ENCODE assay signal across 17 cellular contexts in the genomic region with DNA sequence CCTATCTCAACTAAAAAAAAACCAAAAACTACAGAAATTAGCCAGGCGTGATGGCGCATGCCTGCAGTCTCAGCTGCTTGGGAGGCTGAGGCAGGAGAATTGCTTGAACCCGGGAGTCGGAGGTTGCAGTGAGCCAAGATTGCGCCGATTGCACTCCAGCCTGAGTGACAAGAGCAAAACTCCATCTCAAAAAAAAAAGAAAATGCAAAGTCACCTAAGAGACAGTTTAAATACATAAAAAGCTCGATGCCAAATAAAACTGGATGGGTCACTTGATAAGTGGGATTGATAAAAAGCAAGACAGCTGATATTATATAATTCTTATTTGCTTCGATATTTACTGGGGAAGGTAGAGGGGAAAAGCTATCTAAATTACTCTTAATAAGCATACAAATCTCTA. TPM values are rescaled to one million over a fixed set of nuclear protein-coding genes. Genes with fewer than 3 reads are reported as not detected.
A peak's percentile ranks its signal among the peaks of the same experiment; 100 is the strongest.
DNase-seq lines count a peak whose midpoint lies in the region; ATAC-seq and TF ChIP-seq lines count a peak whose summit lies in the region.
"Had no signal": no experiment of that assay in that cellular context is flagged by ENCODE, and none has a peak within 500 bp of the region (broad histone marks: within the 10 kb centered on the region; RNA-seq: fewer than 3 reads in every experiment).

No MANE protein-coding gene starts in this region.

- H3K79me2 ChIP-seq in mammary epithelial cell (ENCODE audit: insufficient read depth, low read length), result peaks cover 56% of the 10 kb centered on the region

- intact Hi-C loops in mammary epithelial cell (cut with micrococcal nuclease), result no loop called here

- H3K4me3 Mint-ChIP-seq in stimulated activated effector memory CD8-positive, alpha-beta T cell treated with anti-CD3 and anti-CD28 coated beads, Interleukin-12 subunit alpha, Interleukin-12 subunit beta, amount 100 ng/mL, for 72 hours, result no peak overlapping the region
- no peak overlapping the region for H3K4me3 Mint-ChIP-seq in activated naive CD4-positive, alpha-beta T cell treated with anti-CD3 and anti-CD28 coated beads, Interleukin-2, amount 10 ng/mL, durations not matched to agents 7 days and 5 days
- H3K4me3 Mint-ChIP-seq: CD4-positive, alpha-beta T cell; CD8-positive, alpha-beta T cell had no signal

- peaks cover 5% of the 10 kb centered on the region for H3K9me3 ChIP-seq in HEK293 (ENCODE audit: control insufficient read depth, insufficient read depth, low read depth, low read length)
- H3K9me3 ChIP-seq in BE2C, result no peaks in the 10 kb centered on the region
- H3K9me3 ChIP-seq in mammary epithelial cell (replicated peaks; ENCODE audit: insufficient read depth, low read length), result no peaks in the 10 kb centered on the region

- H3K9ac ChIP-seq in mammary epithelial cell (ENCODE audit: insufficient read depth, low read length), result no peak overlapping the region
- H3K9ac ChIP-seq: BLaER1 treated with 17β-estradiol and CSF1 and Interleukin-3, amounts not matched to agents 10 nM and 100 nM had no signal

- H3K4me1 ChIP-seq in HEK293 (ENCODE audit: control insufficient read depth, insufficient read depth, low read length) (no peaks in the 10 kb centered on the region), BE2C (no peaks in the 10 kb centered on the region), mammary epithelial cell (ENCODE audit: insufficient read depth, low read length) (no peaks in the 10 kb centered on the region)
- H3K4me1 ChIP-seq: BLaER1 treated with 17β-estradiol and CSF1 and Interleukin-3, amounts not matched to agents 10 nM and 100 nM; Caco-2 had no signal

- H3K27me3 ChIP-seq in BE2C (no peaks in the 10 kb centered on the region), mammary epithelial cell (ENCODE audit: insufficient read depth, low read length) (no peaks in the 10 kb centered on the region)
- H3K27me3 ChIP-seq: BLaER1 treated with 17β-estradiol and CSF1 and Interleukin-3, amounts not matched to agents 10 nM and 100 nM had no signal

- H3K36me3 Mint-ChIP-seq in stimulated activated effector memory CD8-positive, alpha-beta T cell treated with anti-CD3 and anti-CD28 coated beads, Interleukin-12 subunit alpha, Interleukin-12 subunit beta, amount 100 ng/mL, for 72 hours, result peaks cover 57% of the 10 kb centered on the region
- H3K36me3 Mint-ChIP-seq in activated naive CD4-positive, alpha-beta T cell treated with anti-CD3 and anti-CD28 coated beads, Interleukin-2, amount 10 ng/mL, durations not matched to agents 7 days and 5 days, result peaks cover 52% of the 10 kb centered on the region

- no peak overlapping the region for H3K4me3 ChIP-seq in HEK293 (ENCODE audit: low read depth, low read length)
- no peak overlapping the region for H3K4me3 ChIP-seq in BE2C (ENCODE audit: low read depth, low read length)
- H3K4me3 ChIP-seq in mammary epithelial cell (replicated peaks in 1 of 3; ENCODE audit: insufficient read depth in 1 of 3, low read depth in 2 of 3, low read length in 3 of 3), result no peak overlapping the region
- H3K4me3 ChIP-seq: BLaER1 treated with 17β-estradiol and CSF1 and Interleukin-3, amounts not matched to agents 10 nM and 100 nM had no signal

- TF ChIP-seq CTCF in HEK293 (tag by site-specific recombination; IDR thresholded peaks at IDR 0.05) (no peak), VCaP (conservative IDR thresholded peaks at IDR 0.05) (no peak), BE2C (IDR thresholded peaks at IDR 0.05; ENCODE audit: low read depth, low read length) (no peak), mammary epithelial cell (conservative IDR thresholded peaks at IDR 0.05 in 1 of 2, IDR thresholded peaks at IDR 0.05 in 1 of 2; ENCODE audit: extremely low read depth in 1 of 2, insufficient read depth in 1 of 2, low read depth in 1 of 2, low read length in 2 of 2) (no peak)

- H3K27me3 Mint-ChIP-seq in activated naive CD4-positive, alpha-beta T cell treated with anti-CD3 and anti-CD28 coated beads, Interleukin-2, amount 10 ng/mL, durations not matched to agents 7 days and 5 days, result no peaks in the 10 kb centered on the region
- H3K27me3 Mint-ChIP-seq: CD4-positive, alpha-beta T cell had no signal

- H3K4me1 Mint-ChIP-seq in stimulated activated effector memory CD8-positive, alpha-beta T cell treated with anti-CD3 and anti-CD28 coated beads, Interleukin-12 subunit alpha, Interleukin-12 subunit beta, amount 100 ng/mL, for 72 hours, result peaks cover 18% of the 10 kb centered on the region
- peaks cover 37% of the 10 kb centered on the region for H3K4me1 Mint-ChIP-seq in activated naive CD4-positive, alpha-beta T cell treated with anti-CD3 and anti-CD28 coated beads, Interleukin-2, amount 10 ng/mL, durations not matched to agents 7 days and 5 days

- no peak overlapping the region for H3K27ac ChIP-seq in HEK293 (ENCODE audit: extremely low read depth, low read depth, low read length)
- H3K27ac ChIP-seq in VCaP, result peak overlapping the region; percentile 36
- no peak overlapping the region for H3K27ac ChIP-seq in mammary epithelial cell (ENCODE audit: insufficient read depth, low read depth, low read length)
- H3K27ac ChIP-seq: BLaER1 treated with 17β-estradiol and CSF1 and Interleukin-3, amounts not matched to agents 10 nM and 100 nM; C4-2B had no signal

- CTCF ChIA-PET in HEK293 (lab: Yijun Ruan, JAX) (interaction anchor here (0.6 to 4.6 kb wide), 4 partner anchors 10 to 207 kb away, joined by 4 to 96 read pairs (median 5); no protein-coding TSS in a partner anchor), mammary epithelial cell (lab: Charles Lee; ENCODE audit: low non-redundant PET) (no interaction called here)
- CTCF ChIA-PET in activated naive CD4-positive, alpha-beta T cell treated with anti-CD3 and anti-CD28 coated beads, Interleukin-2, amount 10 ng/mL, durations not matched to agents 7 days and 5 days (lab: Charles Lee), result interaction anchor here (2.6 to 5.5 kb wide), 2 partner anchors 15 to 165 kb away, joined by 8 to 50 read pairs; a partner anchor contains a TSS

- in situ Hi-C loops in mammary epithelial cell (cut with MboI; ENCODE audit: low sequenced_read_pairs in 2 of 2), result no loop called here

- BruUV-seq in mammary epithelial cell (replicated peaks; lab: Mats Ljungman, UMichigan), result no TSS peak

- no peak for DNase-seq in stimulated activated effector memory CD8-positive, alpha-beta T cell treated with anti-CD3 and anti-CD28 coated beads, Interleukin-12 subunit alpha, Interleukin-12 subunit beta, amount 100 ng/mL, for 72 hours (ENCODE audit: low spot score in 2 of 2)
- DNase-seq in activated naive CD4-positive, alpha-beta T cell treated with anti-CD3 and anti-CD28 coated beads, Interleukin-2, amount 10 ng/mL, durations not matched to agents 7 days and 5 days, result no peak
- DNase-seq in NCI-H2196 (lab: John Stamatoyannopoulos, UW; ENCODE audit: unreplicated experiment) (no peak), BE2C (no peak), mammary epithelial cell (no peak)
- DNase-seq: 8988T; ACHN; Caco-2; Calu3; CD4-positive, alpha-beta T cell; CD8-positive, alpha-beta T cell; DMS79 treated with DMSO at 0.1 percent for 48 hours; GF-D8 had no signal

- POLR2A ChIA-PET in HEK293 (lab: Yijun Ruan, JAX), result interaction anchor here (0.9 kb wide), 1 partner anchor 9 kb away, joined by 3 read pairs; no protein-coding TSS in a partner anchor

- dilution Hi-C loops in mammary epithelial cell (cut with HindIII; ENCODE audit: low sequenced_read_pairs), result no loop called here

- ATAC-seq in stimulated activated effector memory CD8-positive, alpha-beta T cell treated with anti-CD3 and anti-CD28 coated beads, Interleukin-12 subunit alpha, Interleukin-12 subunit beta, amount 100 ng/mL, for 72 hours, result no peak
- ATAC-seq: CD8-positive, alpha-beta T cell had no signal

- peak overlapping the region; percentile 26 for H3K27ac Mint-ChIP-seq in stimulated activated effector memory CD8-positive, alpha-beta T cell treated with anti-CD3 and anti-CD28 coated beads, Interleukin-12 subunit alpha, Interleukin-12 subunit beta, amount 100 ng/mL, for 72 hours
- H3K27ac Mint-ChIP-seq in activated naive CD4-positive, alpha-beta T cell treated with anti-CD3 and anti-CD28 coated beads, Interleukin-2, amount 10 ng/mL, durations not matched to agents 7 days and 5 days, result no peak overlapping the region
- H3K27ac Mint-ChIP-seq: CD4-positive, alpha-beta T cell had no signal

- WGBS in mammary epithelial cell (ENCODE audit: low coverage, missing lambda C conversion rate), result 100% methylated on average over 7 of the region's 8 CpGs

- no peak overlapping the region for H3K4me2 ChIP-seq in mammary epithelial cell (ENCODE audit: insufficient read depth, low read depth, low read length)
- H3K4me2 ChIP-seq: BLaER1 treated with 17β-estradiol and CSF1 and Interleukin-3, amounts not matched to agents 10 nM and 100 nM had no signal

- peaks cover 57 to 60% of the 10 kb centered on the region in 2 experiments; a peak in 2 of 3 replicates for H3K36me3 ChIP-seq in HEK293 (ENCODE audit: control insufficient read depth in 2 of 2, insufficient read depth in 1 of 2, low read length in 2 of 2)
- H3K36me3 ChIP-seq in BE2C, result peaks cover 3% of the 10 kb centered on the region
- no peaks in the 10 kb centered on the region for H3K36me3 ChIP-seq in mammary epithelial cell (ENCODE audit: insufficient read depth, low read length)

- no peak overlapping the region for H2AFZ ChIP-seq in mammary epithelial cell (ENCODE audit: low read depth, low read length)

- H3K9me3 Mint-ChIP-seq in stimulated activated effector memory CD8-positive, alpha-beta T cell treated with anti-CD3 and anti-CD28 coated beads, Interleukin-12 subunit alpha, Interleukin-12 subunit beta, amount 100 ng/mL, for 72 hours, result no peaks in the 10 kb centered on the region
- no peaks in the 10 kb centered on the region for H3K9me3 Mint-ChIP-seq in activated naive CD4-positive, alpha-beta T cell treated with anti-CD3 and anti-CD28 coated beads, Interleukin-2, amount 10 ng/mL, durations not matched to agents 7 days and 5 days
- H3K9me3 Mint-ChIP-seq: CD4-positive, alpha-beta T cell; CD8-positive, alpha-beta T cell had no signal

- H4K20me1 ChIP-seq in mammary epithelial cell (ENCODE audit: insufficient read depth, low read length), result no peaks in the 10 kb centered on the region

TF ChIP-seq in HEK293, 187 proteins besides CTCF, POLR2A, EP300 and RAD21:
- no peak for TF ChIP-seq HOXA7 (CRISPR knock-in tag; IDR thresholded peaks at IDR 0.05; ENCODE audit: borderline replicate concordance)
- TF ChIP-seq ZSCAN23 (tag by site-specific recombination; IDR thresholded peaks at IDR 0.05), result no peak
- TF ChIP-seq ZNF664 (tag by site-specific recombination; IDR thresholded peaks at IDR 0.05), result peak; percentile 85
TF ChIP-seq in HEK293: peak in this region for 1.

RNA-seq across cellular contexts. Expression of a gene that starts 15.8 kb away (rescaled TPM):
- 72.2 TPM for polyA plus RNA-seq in BE2C (2012; ENCODE audit: insufficient read depth, insufficient read length, low read depth)
- total RNA-seq in mammary epithelial cell, result 10 to 100 TPM; 54.3 to 56.7 TPM
- polyA plus RNA-seq in mammary epithelial cell, result 3.1 TPM
- 74.6 TPM for polyA minus RNA-seq in mammary epithelial cell
